In the genomic region with DNA sequence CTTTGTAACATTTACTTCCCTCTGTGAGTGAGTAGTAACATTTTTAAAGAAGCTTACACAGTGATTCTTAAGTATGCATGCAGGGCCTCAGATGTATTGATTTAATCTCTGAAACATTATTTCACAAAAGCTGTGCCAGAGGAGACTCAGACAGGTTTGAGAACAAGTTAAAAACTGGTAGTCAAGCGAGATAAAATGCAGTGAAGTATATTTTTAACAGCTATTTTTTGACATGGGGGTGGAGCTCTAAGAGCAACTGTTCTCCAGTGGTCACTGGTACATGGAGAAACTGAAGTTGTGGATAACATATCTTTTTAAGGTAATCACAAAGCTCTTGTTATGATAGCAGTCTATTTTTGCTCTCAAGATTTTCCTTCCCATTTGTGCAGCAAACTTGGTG, we compare ENCODE assay signal across 20 cellular contexts. TPM values are rescaled to one million over a fixed set of nuclear protein-coding genes. Genes with fewer than 3 reads are reported as not detected.
DNase-seq lines count a peak whose midpoint lies in the region; ATAC-seq and TF ChIP-seq lines count a peak whose summit lies in the region.
"Had no signal": no experiment of that assay in that cellular context is flagged by ENCODE, and none has a peak within 500 bp of the region (broad histone marks: within the 10 kb centered on the region; RNA-seq: fewer than 3 reads in every experiment).

No MANE protein-coding gene starts in this region.

- peaks cover 30 to 48% of the 10 kb centered on the region in 2 donors for H3K4me1 Mint-ChIP-seq in natural killer cell
- peaks cover 23 to 25% of the 10 kb centered on the region in 2 donors for H3K4me1 Mint-ChIP-seq in natural killer cell treated with Interleukin-12 subunit alpha and Interleukin-12 subunit beta and Interleukin-15 and Interleukin-18, amount 100 ng/mL, for 72 hours (ENCODE audit: low read depth in 2 of 2)
- H3K4me1 Mint-ChIP-seq in progenitor cell of endocrine pancreas (ENCODE audit: low read depth) = peaks cover 59% of the 10 kb centered on the region

- H3K27ac Mint-ChIP-seq in natural killer cell = peak overlapping the region in 1 of 2 donors; percentile 31
- H3K27ac Mint-ChIP-seq in natural killer cell treated with Interleukin-12 subunit alpha and Interleukin-12 subunit beta and Interleukin-15 and Interleukin-18, amount 100 ng/mL, for 72 hours = no peak overlapping the region
- peak overlapping the region; percentile 12 for H3K27ac Mint-ChIP-seq in progenitor cell of endocrine pancreas

- no peak for TF ChIP-seq EP300 in gastroesophageal sphincter (IDR thresholded peaks at IDR 0.05)

- H3K27me3 ChIP-seq in gastroesophageal sphincter = no peaks in the 10 kb centered on the region
- no peaks in the 10 kb centered on the region for H3K27me3 ChIP-seq in effector memory CD4-positive, alpha-beta T cell (replicated peaks; ENCODE audit: control insufficient read depth, insufficient read depth, low read length, poor library complexity, severe bottlenecking)
- H3K27me3 ChIP-seq: body of pancreas, dorsolateral prefrontal cortex, neutrophil, upper lobe of left lung had no signal

- intact Hi-C loops in natural killer cell (cut with micrococcal nuclease) = no loop called here

- no peak for ATAC-seq in natural killer cell
- no peak for ATAC-seq in natural killer cell treated with Interleukin-12 subunit alpha and Interleukin-12 subunit beta and Interleukin-15 and Interleukin-18, amount 100 ng/mL, for 72 hours
- ATAC-seq in gastroesophageal sphincter = peak; percentile 55
- no peak for ATAC-seq in GM18505 (IDR thresholded peaks at IDR 0.05; ENCODE audit: unreplicated experiment)
- no peak for ATAC-seq in GM21381 (IDR thresholded peaks at IDR 0.05; ENCODE audit: unreplicated experiment)
- ATAC-seq: body of pancreas, esophagus mucosa had no signal

- no peaks in the 10 kb centered on the region for H3K27me3 Mint-ChIP-seq in natural killer cell (ENCODE audit: low read depth in 2 of 2)
- no peaks in the 10 kb centered on the region for H3K27me3 Mint-ChIP-seq in natural killer cell treated with Interleukin-12 subunit alpha and Interleukin-12 subunit beta and Interleukin-15 and Interleukin-18, amount 100 ng/mL, for 72 hours
- H3K27me3 Mint-ChIP-seq in progenitor cell of endocrine pancreas = no peaks in the 10 kb centered on the region

- peaks cover 0 to 6% of the 10 kb centered on the region in 2 donors for H3K36me3 ChIP-seq in gastroesophageal sphincter
- no peaks in the 10 kb centered on the region for H3K36me3 ChIP-seq in effector memory CD4-positive, alpha-beta T cell (ENCODE audit: control insufficient read depth, insufficient read depth, low read length)
- H3K36me3 ChIP-seq: neutrophil, upper lobe of left lung had no signal

- TF ChIP-seq POLR2A in gastroesophageal sphincter (IDR thresholded peaks at IDR 0.05) (no peak), GM18505 (IDR thresholded peaks at IDR 0.05; ENCODE audit: borderline replicate concordance, extremely low read depth, insufficient read depth, insufficient read length) (no peak)

- H3K4me3 Mint-ChIP-seq in natural killer cell = peak overlapping the region; percentile 28
- no peak overlapping the region for H3K4me3 Mint-ChIP-seq in natural killer cell treated with Interleukin-12 subunit alpha and Interleukin-12 subunit beta and Interleukin-15 and Interleukin-18, amount 100 ng/mL, for 72 hours
- no peak overlapping the region for H3K4me3 Mint-ChIP-seq in progenitor cell of endocrine pancreas (ENCODE audit: low read depth)

- H3K9me3 Mint-ChIP-seq in natural killer cell (no peaks in the 10 kb centered on the region), progenitor cell of endocrine pancreas (ENCODE audit: low read depth) (no peaks in the 10 kb centered on the region)
- H3K9me3 Mint-ChIP-seq in natural killer cell treated with Interleukin-12 subunit alpha and Interleukin-12 subunit beta and Interleukin-15 and Interleukin-18, amount 100 ng/mL, for 72 hours = no peaks in the 10 kb centered on the region

- no peak for TF ChIP-seq CTCF in natural killer cell (IDR thresholded peaks at IDR 0.05)
- no peak for TF ChIP-seq CTCF in gastroesophageal sphincter (IDR thresholded peaks at IDR 0.05)
- no peak for TF ChIP-seq CTCF in progenitor cell of endocrine pancreas (IDR thresholded peaks at IDR 0.05; ENCODE audit: unreplicated experiment)

- H3K9me3 ChIP-seq in gastroesophageal sphincter = no peaks in the 10 kb centered on the region
- no peaks in the 10 kb centered on the region for H3K9me3 ChIP-seq in effector memory CD4-positive, alpha-beta T cell (ENCODE audit: control insufficient read depth, low read length)
- H3K9me3 ChIP-seq: body of pancreas, neutrophil, upper lobe of left lung had no signal

- H3K4me1 ChIP-seq in gastroesophageal sphincter = peaks cover 22 to 99% (median 44%) of the 10 kb centered on the region in 3 donors
- no peaks in the 10 kb centered on the region for H3K4me1 ChIP-seq in effector memory CD4-positive, alpha-beta T cell (ENCODE audit: control insufficient read depth, insufficient read depth, low read length, poor library complexity, severe bottlenecking)

- peak overlapping the region; percentile 81 to 96 (median 85) for H3K27ac ChIP-seq in gastroesophageal sphincter
- no peak overlapping the region for H3K27ac ChIP-seq in effector memory CD4-positive, alpha-beta T cell (ENCODE audit: insufficient read depth, low read length, poor library complexity, severe bottlenecking)
- H3K27ac ChIP-seq: neutrophil had no signal

- no peaks in the 10 kb centered on the region for H3K36me3 Mint-ChIP-seq in natural killer cell
- H3K36me3 Mint-ChIP-seq in natural killer cell treated with Interleukin-12 subunit alpha and Interleukin-12 subunit beta and Interleukin-15 and Interleukin-18, amount 100 ng/mL, for 72 hours = peaks cover 6% of the 10 kb centered on the region
- peaks cover 7% of the 10 kb centered on the region for H3K36me3 Mint-ChIP-seq in progenitor cell of endocrine pancreas (ENCODE audit: insufficient read depth)

- 9 to 32% methylated on average over 1 of the region's 1 CpG for WGBS in gastroesophageal sphincter (ENCODE audit: low coverage in 1 of 2), 2 donors

- DNase-seq in natural killer cell (no peak), progenitor cell of endocrine pancreas (ENCODE audit: low spot score, unreplicated experiment) (no peak), DMS 273 treated with DMSO at 0.1 percent for 48 hours (lab: John Stamatoyannopoulos, UW) (no peak)
- DNase-seq in natural killer cell treated with Interleukin-12 subunit alpha and Interleukin-12 subunit beta and Interleukin-15 and Interleukin-18, amount 100 ng/mL, for 72 hours (ENCODE audit: low spot score) = no peak
- DNase-seq in effector memory CD4-positive, alpha-beta T cell = no peak
- DNase-seq: body of pancreas, dorsolateral prefrontal cortex, islet precursor cell, KBM-7, NCI-H1092, NCI-H82, small intestine, T-helper 1 cell, upper lobe of left lung had no signal

- H3K4me3 ChIP-seq in gastroesophageal sphincter = peak overlapping the region; percentile 19 to 33
- H3K4me3 ChIP-seq in effector memory CD4-positive, alpha-beta T cell (ENCODE audit: insufficient read depth, low read depth, low read length, poor library complexity, severe bottlenecking) = no peak overlapping the region
- H3K4me3 ChIP-seq: body of pancreas, upper lobe of left lung had no signal

RNA-seq across cellular contexts. Expression of a gene that starts 20.4 kb away (rescaled TPM):
- total RNA-seq in natural killer cell = 10 to 100 TPM; 47.5 to 73.5 (median 70.0) TPM
- total RNA-seq in natural killer cell treated with Interleukin-12 subunit alpha and Interleukin-12 subunit beta and Interleukin-15 and Interleukin-18, amount 100 ng/mL, for 72 hours = 10 to 100 TPM; 42.5 to 59.1 TPM
- total RNA-seq in gastroesophageal sphincter = 1,000 to 10,000 TPM; 1,820 to 3,515 (median 2,996) TPM
- total RNA-seq in progenitor cell of endocrine pancreas = 199 and 201 TPM in 2 replicates

RNA-seq across cellular contexts. Expression of a gene that starts 59.1 kb away (rescaled TPM):
- total RNA-seq in natural killer cell = 1 to 10 TPM; 2.7 to 7.3 (median 3.7) TPM
- under 1 TPM; 0.14 to 0.20 TPM for total RNA-seq in natural killer cell treated with Interleukin-12 subunit alpha and Interleukin-12 subunit beta and Interleukin-15 and Interleukin-18, amount 100 ng/mL, for 72 hours
- total RNA-seq in gastroesophageal sphincter = 1 to 10 TPM; 2.0 to 5.9 (median 5.0) TPM
- 4.2 and 4.8 TPM in 2 replicates for total RNA-seq in progenitor cell of endocrine pancreas
- total RNA-seq: mesenteric fat pad had no signal
